ENCODE assay signal across 8 cellular contexts in the genomic region with DNA sequence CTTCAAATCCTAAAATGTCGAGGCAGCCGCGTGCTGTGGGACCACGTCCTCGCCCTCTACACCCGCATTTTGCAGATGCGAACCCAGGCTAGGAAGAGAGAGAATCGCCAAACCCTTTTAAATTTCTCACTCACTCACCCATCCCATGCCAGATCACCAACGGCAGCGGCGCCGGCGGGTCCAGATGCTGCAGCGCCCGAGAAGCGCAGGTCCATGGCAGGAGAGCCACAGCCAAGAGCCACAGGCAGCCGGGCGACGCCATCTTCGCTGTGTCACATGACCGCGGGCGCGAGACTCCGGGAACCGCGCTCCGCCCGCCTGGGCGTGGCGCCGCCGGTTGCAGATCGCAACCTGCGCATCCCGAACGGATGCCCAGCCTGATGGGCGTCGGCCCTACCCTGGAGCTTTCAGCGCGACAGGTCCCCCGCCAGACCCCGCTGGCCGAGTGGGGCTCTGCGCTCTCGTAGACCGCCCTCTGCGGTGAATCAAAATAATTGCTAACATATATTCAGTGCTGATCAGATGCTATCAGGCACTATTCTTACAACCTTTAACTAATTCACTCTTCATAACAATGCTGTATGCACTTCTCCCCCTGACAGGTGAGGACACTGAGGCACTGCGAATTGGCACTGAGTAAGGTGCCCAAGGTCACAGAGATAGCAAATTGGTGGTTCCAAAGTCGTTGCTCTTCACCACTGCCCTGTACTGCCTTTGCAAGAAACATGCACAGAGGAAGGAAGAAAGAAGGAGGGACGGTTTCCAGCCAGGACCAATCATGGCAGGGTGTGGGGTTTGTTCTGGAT. TPM values are rescaled to one million over a fixed set of nuclear protein-coding genes. Genes with fewer than 3 reads are reported as not detected.
A peak's percentile ranks its signal among the peaks of the same experiment; 100 is the strongest.
DNase-seq lines count a peak whose midpoint lies in the region; ATAC-seq and TF ChIP-seq lines count a peak whose summit lies in the region.

A gene (minus strand): TSS at position 276 of the 806 bp plus-strand sequence. CDS start 14 bp downstream, at position 262.

- no peaks in the 10 kb centered on the region for H3K9me3 ChIP-seq in liver (ENCODE audit: control insufficient read depth in 4 of 4, low read length in 3 of 4)

- no peak within 1 kb of the TSS for H3K9ac ChIP-seq in liver (ENCODE audit: low read depth in 1 of 2, low read length in 2 of 2)

- DNase-seq in A172 (ENCODE audit: low spot score) (peak; percentile 51), NCI-H524 (lab: John Stamatoyannopoulos, UW) (peak; percentile 65 to 76), dermis blood vessel endothelial cell (peak; percentile 71)
- DNase-seq in activated CD4-positive, alpha-beta T cell treated with anti-CD3 and anti-CD28 coated beads, Interleukin-2, amount 50 U/mL, for 4 hours = peak; percentile 57 to 61
- peak; percentile 75 for DNase-seq in stimulated activated CD4-positive, alpha-beta T cell treated with anti-CD3 and anti-CD28 coated beads, Interleukin-4, amount 100 ng/mL, for 1 hour

- peaks cover 0 to 12% (median 5%) of the 10 kb centered on the region in 4 donors for H3K4me1 ChIP-seq in liver (ENCODE audit: control insufficient read depth in 4 of 4, insufficient read depth in 4 of 4, low read length in 3 of 4)

- H3K36me3 ChIP-seq in liver (ENCODE audit: control insufficient read depth in 4 of 4, insufficient read depth in 3 of 4, low read depth in 1 of 4, low read length in 3 of 4) = peaks cover 0 to 2% (median 0%) of the 10 kb centered on the region in 4 donors

- H3K4me3 ChIP-seq in liver (ENCODE audit: low read depth in 1 of 3, low read length in 3 of 3) = peak within 1 kb of the TSS; percentile 40 to 59 (median 59)

- TF ChIP-seq RAD21 in liver (IDR thresholded peaks at IDR 0.05) = no peak

- TF ChIP-seq CTCF in liver (IDR thresholded peaks at IDR 0.05; ENCODE audit: low read depth, low read length, missing input control) = peak; percentile 5

- 2% methylated on average over 51 of the region's 51 CpGs for WGBS in liver

- ATAC-seq in GM18520 (IDR thresholded peaks at IDR 0.05; ENCODE audit: unreplicated experiment) = peak; percentile 54
- ATAC-seq in HG03280 (IDR thresholded peaks at IDR 0.05; ENCODE audit: unreplicated experiment) = peak; percentile 88

- H3K27ac ChIP-seq in liver (ENCODE audit: low read depth in 1 of 2, low read length in 2 of 2) = no peak within 1 kb of the TSS

- no peaks in the 10 kb centered on the region for H3K27me3 ChIP-seq in liver (ENCODE audit: control insufficient read depth in 4 of 4, insufficient read depth in 4 of 4, low read length in 3 of 4)

TF ChIP-seq in liver, 16 proteins besides CTCF, POLR2A, EP300 and RAD21:
- no peak for TF ChIP-seq FOXA1 (IDR thresholded peaks at IDR 0.05)
- TF ChIP-seq, protein P1, sequence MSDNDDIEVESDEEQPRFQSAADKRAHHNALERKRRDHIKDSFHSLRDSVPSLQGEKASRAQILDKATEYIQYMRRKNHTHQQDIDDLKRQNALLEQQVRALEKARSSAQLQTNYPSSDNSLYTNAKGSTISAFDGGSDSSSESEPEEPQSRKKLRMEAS (IDR thresholded peaks at IDR 0.05) = peak; percentile 67
- TF ChIP-seq, protein P2, sequence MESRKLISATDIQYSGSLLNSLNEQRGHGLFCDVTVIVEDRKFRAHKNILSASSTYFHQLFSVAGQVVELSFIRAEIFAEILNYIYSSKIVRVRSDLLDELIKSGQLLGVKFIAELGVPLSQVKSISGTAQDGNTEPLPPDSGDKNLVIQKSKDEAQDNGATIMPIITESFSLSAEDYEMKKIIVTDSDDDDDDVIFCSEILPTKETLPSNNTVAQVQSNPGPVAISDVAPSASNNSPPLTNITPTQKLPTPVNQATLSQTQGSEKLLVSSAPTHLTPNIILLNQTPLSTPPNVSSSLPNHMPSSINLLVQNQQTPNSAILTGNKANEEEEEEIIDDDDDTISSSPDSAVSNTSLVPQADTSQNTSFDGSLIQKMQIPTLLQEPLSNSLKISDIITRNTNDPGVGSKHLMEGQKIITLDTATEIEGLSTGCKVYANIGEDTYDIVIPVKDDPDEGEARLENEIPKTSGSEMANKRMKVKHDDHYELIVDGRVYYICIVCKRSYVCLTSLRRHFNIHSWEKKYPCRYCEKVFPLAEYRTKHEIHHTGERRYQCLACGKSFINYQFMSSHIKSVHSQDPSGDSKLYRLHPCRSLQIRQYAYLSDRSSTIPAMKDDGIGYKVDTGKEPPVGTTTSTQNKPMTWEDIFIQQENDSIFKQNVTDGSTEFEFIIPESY (IDR thresholded peaks at IDR 0.05) = no peak
- TF ChIP-seq YY1 (IDR thresholded peaks at IDR 0.05) = peak; percentile 98
- no peak for TF ChIP-seq JUND (IDR thresholded peaks at IDR 0.05)
- TF ChIP-seq RXRA (IDR thresholded peaks at IDR 0.05) = no peak
- TF ChIP-seq HNF4G (IDR thresholded peaks at IDR 0.05) = no peak
- no peak for TF ChIP-seq HNF4A (conservative IDR thresholded peaks at IDR 0.05)

RNA-seq across cellular contexts. Expression of the gene that starts here (rescaled TPM):
- total RNA-seq in A172 (2014; rRNA removed; shearing (Covaris generic)) = 78.7 and 88.3 TPM in 2 replicates
- total RNA-seq in dermis blood vessel endothelial cell (53.3 and 101 TPM in 2 replicates), liver (10 to 100 TPM; 20.3 to 46.8 TPM)
- polyA plus RNA-seq in liver = 10 to 100 TPM; 15.4 to 33.9 TPM
